Comparison of ENCODE assay signal across 1 cellular context in genomic region chr11:76291576-76292526, GRCh38.
TF ChIP-seq lines count a peak whose summit lies in the region.

No MANE protein-coding gene starts in this region.

TF ChIP-seq in HEK293, 187 proteins besides CTCF, POLR2A, EP300 and RAD21 (continued from another document):
- TF ChIP-seq ZBTB10 (tag by site-specific recombination; IDR thresholded peaks at IDR 0.05) (0 out of 2 replicates have a peak, but pooled peaks have one; percentile 40), KLF1 (tag by site-specific recombination; IDR thresholded peaks at IDR 0.05) (peak; percentile 43; the same call in 1 of the 2 replicates), ZNF692 (tag by site-specific recombination; IDR thresholded peaks at IDR 0.05) (peak; percentile 33; the same call in 1 of the 2 replicates), ZBTB6 (tag by site-specific recombination; IDR thresholded peaks at IDR 0.05) (0 out of 2 replicates have a peak, but pooled peaks have one; percentile 14)
